10 cellular contexts compared by ENCODE assay signal in genomic region chr15:56806147-56806536, GRCh38.
DNase-seq lines count a peak whose midpoint lies in the region; ATAC-seq and TF ChIP-seq lines count a peak whose summit lies in the region.
"Had no signal": no experiment of that assay in that cellular context is flagged by ENCODE, and none has a peak within 500 bp of the region (broad histone marks: within the 10 kb centered on the region; RNA-seq: fewer than 3 reads in every experiment).

No MANE protein-coding gene starts in this region.

- no peak for ATAC-seq in activated naive CD8-positive, alpha-beta T cell treated with anti-CD3 and anti-CD28 coated beads, Interleukin-2, amount 50 U/mL, for 24 hours
- ATAC-seq in RWPE2 (ENCODE audit: low read depth): peak; percentile 35; the same call in 2 of the 3 replicates

- H2AFZ ChIP-seq in neuronal stem cell (ENCODE audit: low read length): no peak overlapping the region

- peaks cover 11% of the 10 kb centered on the region for H3K4me1 ChIP-seq in RWPE2 (ENCODE audit: insufficient read depth, poor library complexity, severe bottlenecking)
- H3K4me1 ChIP-seq in esophagus muscularis mucosa: peaks cover 0 to 12% (median 6%) of the 10 kb centered on the region in 4 donors
- peaks cover 4% of the 10 kb centered on the region for H3K4me1 ChIP-seq in suprapubic skin
- H3K4me1 ChIP-seq in neuronal stem cell (ENCODE audit: control insufficient read depth in 2 of 2, insufficient read depth in 1 of 2, low read depth in 1 of 2, low read length in 2 of 2): no peaks in the 10 kb centered on the region

- no peak for DNase-seq in activated naive CD8-positive, alpha-beta T cell treated with anti-CD3 and anti-CD28 coated beads, Interleukin-2, amount 50 U/mL, for 24 hours
- DNase-seq in RWPE2 (ENCODE audit: low spot score): no peak
- no peak for DNase-seq in esophagus muscularis mucosa (ENCODE audit: extremely low spot score)
- no peak for DNase-seq in suprapubic skin (ENCODE audit: low spot score in 2 of 2)
- no peak for DNase-seq in neuronal stem cell (ENCODE audit: low spot score)
- DNase-seq in effector CD8-positive, alpha-beta T cell (lab: John Stamatoyannopoulos, UW): no peak
- DNase-seq in T-helper 2 cell treated with Interferon-gamma antibody and Interleukin-4, amounts not matched to agents 5 μg/mL and 100 μg/mL, for 36 hours (ENCODE audit: low spot score): no peak
- DNase-seq: DMS79 had no signal

- H3K9me3 ChIP-seq in RWPE2 (ENCODE audit: severe bottlenecking) (peaks cover 6% of the 10 kb centered on the region), esophagus muscularis mucosa (peaks cover 0 to 16% (median 10%) of the 10 kb centered on the region in 4 donors), suprapubic skin (peaks cover 10% of the 10 kb centered on the region), neuronal stem cell (replicated peaks in 1 of 2; ENCODE audit: control insufficient read depth in 2 of 2, insufficient read depth in 1 of 2, low read depth in 1 of 2, low read length in 2 of 2) (peaks cover 4 to 5% of the 10 kb centered on the region in 2 donors)

- H3K18ac ChIP-seq in neuronal stem cell (ENCODE audit: low read length): no peak overlapping the region

- peaks cover 2% of the 10 kb centered on the region for H3K27me3 Mint-ChIP-seq in activated naive CD8-positive, alpha-beta T cell
- no peaks in the 10 kb centered on the region for H3K27me3 Mint-ChIP-seq in activated naive CD8-positive, alpha-beta T cell treated with anti-CD3 and anti-CD28 coated beads, Interleukin-2, amount 50 U/mL, for 24 hours
- H3K27me3 Mint-ChIP-seq in T-helper 2 cell treated with Interferon-gamma antibody and Interleukin-4, amounts not matched to agents 5 μg/mL and 100 μg/mL, for 36 hours (ENCODE audit: low read depth): peaks cover 14% of the 10 kb centered on the region

- no peak overlapping the region for H3K9ac ChIP-seq in neuronal stem cell (ENCODE audit: low read depth, low read length, poor library complexity)

- H3K23ac ChIP-seq in neuronal stem cell (ENCODE audit: low read depth, low read length, poor library complexity): no peak overlapping the region

- no peak overlapping the region for H4K8ac ChIP-seq in neuronal stem cell (ENCODE audit: low read depth, low read length)

- no peak overlapping the region for H2BK120ac ChIP-seq in neuronal stem cell (ENCODE audit: low read depth, low read length)

- peaks cover 13% of the 10 kb centered on the region for H3K9me3 Mint-ChIP-seq in activated naive CD8-positive, alpha-beta T cell (ENCODE audit: low read depth)
- H3K9me3 Mint-ChIP-seq in activated naive CD8-positive, alpha-beta T cell treated with anti-CD3 and anti-CD28 coated beads, Interleukin-2, amount 50 U/mL, for 24 hours: peaks cover 25% of the 10 kb centered on the region
- peaks cover 21% of the 10 kb centered on the region for H3K9me3 Mint-ChIP-seq in T-helper 2 cell treated with Interferon-gamma antibody and Interleukin-4, amounts not matched to agents 5 μg/mL and 100 μg/mL, for 36 hours

- H2BK5ac ChIP-seq in neuronal stem cell (ENCODE audit: low read length): no peak overlapping the region

- TF ChIP-seq CTCF in RWPE2 (IDR thresholded peaks at IDR 0.05; ENCODE audit: poor library complexity, severe bottlenecking) (no peak), esophagus muscularis mucosa (IDR thresholded peaks at IDR 0.05) (no peak), suprapubic skin (IDR thresholded peaks at IDR 0.05) (no peak)

- H3K79me1 ChIP-seq in neuronal stem cell (ENCODE audit: low read depth, low read length): no peaks in the 10 kb centered on the region

- H3K14ac ChIP-seq in neuronal stem cell (ENCODE audit: low read length): no peak overlapping the region

- WGBS in esophagus muscularis mucosa: 79% methylated on average over 2 of the region's 2 CpGs
- 37% methylated on average over 2 of the region's 2 CpGs for WGBS in suprapubic skin
- 100% methylated on average over 1 of the region's 2 CpGs; no CpG with 5 or more reads in 1 of the 2 donors for WGBS in neuronal stem cell (ENCODE audit: extremely low coverage in 2 of 2, insufficient read length in 2 of 2, insufficient replicate concordance in 1 of 2), 2 donors

- H3K27me3 ChIP-seq in RWPE2 (ENCODE audit: insufficient read depth, poor library complexity, severe bottlenecking): no peaks in the 10 kb centered on the region
- H3K27me3 ChIP-seq in esophagus muscularis mucosa: no peaks in the 10 kb centered on the region
- no peaks in the 10 kb centered on the region for H3K27me3 ChIP-seq in suprapubic skin
- H3K27me3 ChIP-seq in neuronal stem cell (ENCODE audit: control insufficient read depth in 3 of 3, insufficient read depth in 3 of 3, low read depth in 1 of 3, low read length in 3 of 3): no peaks in the 10 kb centered on the region

- intact Hi-C loops in esophagus muscularis mucosa (cut with DNase I): loop anchor here (10.0 kb wide), 1 partner anchor 311 kb away; no protein-coding TSS in a partner anchor

- H2AK5ac ChIP-seq in neuronal stem cell (ENCODE audit: low read depth, low read length): no peak overlapping the region

- no peaks in the 10 kb centered on the region for H3K4me1 Mint-ChIP-seq in activated naive CD8-positive, alpha-beta T cell (ENCODE audit: low read depth)
- peaks cover 8% of the 10 kb centered on the region for H3K4me1 Mint-ChIP-seq in activated naive CD8-positive, alpha-beta T cell treated with anti-CD3 and anti-CD28 coated beads, Interleukin-2, amount 50 U/mL, for 24 hours
- peaks cover 5% of the 10 kb centered on the region for H3K4me1 Mint-ChIP-seq in T-helper 2 cell treated with Interferon-gamma antibody and Interleukin-4, amounts not matched to agents 5 μg/mL and 100 μg/mL, for 36 hours (ENCODE audit: low read depth)

- no peak overlapping the region for H3K4me2 ChIP-seq in neuronal stem cell (ENCODE audit: insufficient read depth, low read length, poor library complexity, severe bottlenecking)

- H3K36me3 ChIP-seq in RWPE2 (ENCODE audit: low read depth) (no peaks in the 10 kb centered on the region), esophagus muscularis mucosa (no peaks in the 10 kb centered on the region), suprapubic skin (no peaks in the 10 kb centered on the region), neuronal stem cell (replicated peaks in 1 of 2; ENCODE audit: control insufficient read depth in 2 of 2, insufficient read depth in 2 of 2, low read length in 2 of 2) (no peaks in the 10 kb centered on the region)

- no peak overlapping the region for H2BK15ac ChIP-seq in neuronal stem cell (ENCODE audit: low read length)

- TF ChIP-seq EP300 in esophagus muscularis mucosa (IDR thresholded peaks at IDR 0.05) (no peak), suprapubic skin (IDR thresholded peaks at IDR 0.05) (no peak)

- H2BK12ac ChIP-seq in neuronal stem cell (ENCODE audit: low read length): no peak overlapping the region

- H3K27ac ChIP-seq in RWPE2 (ENCODE audit: poor library complexity, severe bottlenecking) (peak overlapping the region; percentile 34), esophagus muscularis mucosa (replicated peaks in 1 of 4) (peak overlapping the region in 1 of 4 donors; percentile 13), suprapubic skin (peak overlapping the region; percentile 43), neuronal stem cell (replicated peaks; ENCODE audit: low read length) (no peak overlapping the region)

- peak overlapping the region; percentile 30 for H3K27ac Mint-ChIP-seq in activated naive CD8-positive, alpha-beta T cell
- no peak overlapping the region for H3K27ac Mint-ChIP-seq in activated naive CD8-positive, alpha-beta T cell treated with anti-CD3 and anti-CD28 coated beads, Interleukin-2, amount 50 U/mL, for 24 hours
- H3K27ac Mint-ChIP-seq in T-helper 2 cell treated with Interferon-gamma antibody and Interleukin-4, amounts not matched to agents 5 μg/mL and 100 μg/mL, for 36 hours: no peak overlapping the region

- H3K36me3 Mint-ChIP-seq in activated naive CD8-positive, alpha-beta T cell: peaks cover 19% of the 10 kb centered on the region
- H3K36me3 Mint-ChIP-seq in activated naive CD8-positive, alpha-beta T cell treated with anti-CD3 and anti-CD28 coated beads, Interleukin-2, amount 50 U/mL, for 24 hours (ENCODE audit: low read depth): peaks cover 11% of the 10 kb centered on the region
- H3K36me3 Mint-ChIP-seq in T-helper 2 cell treated with Interferon-gamma antibody and Interleukin-4, amounts not matched to agents 5 μg/mL and 100 μg/mL, for 36 hours (ENCODE audit: low read depth): peaks cover 2% of the 10 kb centered on the region

- no peak overlapping the region for H3K4ac ChIP-seq in neuronal stem cell (ENCODE audit: low read length)

- no peak overlapping the region for H3K4me3 Mint-ChIP-seq in activated naive CD8-positive, alpha-beta T cell
- no peak overlapping the region for H3K4me3 Mint-ChIP-seq in activated naive CD8-positive, alpha-beta T cell treated with anti-CD3 and anti-CD28 coated beads, Interleukin-2, amount 50 U/mL, for 24 hours
- no peak overlapping the region for H3K4me3 Mint-ChIP-seq in T-helper 2 cell treated with Interferon-gamma antibody and Interleukin-4, amounts not matched to agents 5 μg/mL and 100 μg/mL, for 36 hours
- H3K4me3 Mint-ChIP-seq: nephron had no signal

- no peak overlapping the region for H4K91ac ChIP-seq in neuronal stem cell (ENCODE audit: low read depth, low read length, poor library complexity)

- no peak for TF ChIP-seq POLR2A in esophagus muscularis mucosa (IDR thresholded peaks at IDR 0.05; ENCODE audit: low read depth)
- TF ChIP-seq POLR2A in suprapubic skin (IDR thresholded peaks at IDR 0.05): no peak

- H3K4me3 ChIP-seq in RWPE2 (ENCODE audit: severe bottlenecking) (no peak overlapping the region), esophagus muscularis mucosa (peak overlapping the region; percentile 5 to 26 (median 21)), suprapubic skin (no peak overlapping the region), neuronal stem cell (ENCODE audit: low read length in 2 of 2) (no peak overlapping the region)

Comparison
In these comparisons a context has a peak if more than half of its experiments do, and no peak if none do; other contexts are left out.
1. H3K4me3 ChIP-seq: peak in esophagus muscularis mucosa (4 of 4); none in RWPE2 (single experiment), suprapubic skin (single experiment) and neuronal stem cell (0 of 2).